In the genomic region with DNA sequence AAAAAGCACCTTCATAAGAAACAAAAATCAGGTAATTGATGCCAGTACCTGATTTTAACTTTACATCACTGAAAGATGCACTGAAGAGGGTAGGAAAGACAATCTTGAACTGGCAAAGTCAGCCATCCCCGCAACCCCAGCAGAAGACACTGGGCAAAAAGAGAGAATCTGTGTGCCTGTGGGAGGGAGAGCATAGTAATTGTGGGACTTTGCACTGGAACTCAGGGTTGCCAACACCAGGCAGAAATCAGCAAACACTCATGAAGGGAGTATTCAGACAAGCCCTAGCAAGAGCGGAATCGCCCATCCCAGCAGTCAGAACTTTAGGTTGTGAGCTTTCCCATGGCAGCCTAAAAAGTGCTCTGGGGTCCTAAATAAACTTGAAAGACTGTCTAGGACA, we compare ENCODE assay signal across 33 cellular contexts.
"Had no signal": no experiment of that assay in that cellular context is flagged by ENCODE, and none has a peak within 500 bp of the region (broad histone marks: within the 10 kb centered on the region; RNA-seq: fewer than 3 reads in every experiment).

No MANE protein-coding gene starts in this region.

- ATAC-seq: activated T-helper 17 cell treated with anti-CD3 and anti-CD28 coated beads, Interleukin-2, amount 50 U/mL, for 72 hours; esophagus mucosa; gastrocnemius medialis; T-helper 17 cell had no signal

- H3K27me3 Mint-ChIP-seq: activated CD4-positive, alpha-beta memory T cell treated with anti-CD3 and anti-CD28 coated beads, Interleukin-2, amount 10 ng/mL, durations not matched to agents 7 days and 5 days; activated CD4-positive, alpha-beta T cell treated with anti-CD3 and anti-CD28 coated beads, Interleukin-2, amount 10 ng/mL, durations not matched to agents 7 days and 5 days; activated naive CD8-positive, alpha-beta T cell; activated T-cell treated with anti-CD3 and anti-CD28 coated beads, Interleukin-2, amount 50 U/mL, for 24 hours; activated T-helper 17 cell treated with anti-CD3 and anti-CD28 coated beads, Interleukin-2, amount 50 U/mL, for 72 hours; T-helper 17 cell had no signal

- H3K27ac Mint-ChIP-seq: activated CD4-positive, alpha-beta memory T cell treated with anti-CD3 and anti-CD28 coated beads, Interleukin-2, amount 10 ng/mL, durations not matched to agents 7 days and 5 days; activated CD4-positive, alpha-beta T cell treated with anti-CD3 and anti-CD28 coated beads, Interleukin-2, amount 10 ng/mL, durations not matched to agents 7 days and 5 days; activated naive CD8-positive, alpha-beta T cell; activated T-cell treated with anti-CD3 and anti-CD28 coated beads, Interleukin-2, amount 50 U/mL, for 24 hours; activated T-helper 17 cell treated with anti-CD3 and anti-CD28 coated beads, Interleukin-2, amount 50 U/mL, for 72 hours; T-helper 17 cell; T-helper 2 cell treated with Interferon-gamma antibody and Interleukin-4, amounts not matched to agents 5 μg/mL and 100 μg/mL, for 36 hours had no signal

- H3K4me1 ChIP-seq: gastrocnemius medialis had no signal

- H3K36me3 ChIP-seq: brain microvascular endothelial cell, gastrocnemius medialis had no signal

- H3K9me3 ChIP-seq: gastrocnemius medialis had no signal

- H3K4me3 Mint-ChIP-seq: activated CD4-positive, alpha-beta memory T cell treated with anti-CD3 and anti-CD28 coated beads, Interleukin-2, amount 10 ng/mL, durations not matched to agents 7 days and 5 days; activated CD4-positive, alpha-beta T cell treated with anti-CD3 and anti-CD28 coated beads, Interleukin-2, amount 10 ng/mL, durations not matched to agents 7 days and 5 days; activated naive CD8-positive, alpha-beta T cell; activated T-cell treated with anti-CD3 and anti-CD28 coated beads, Interleukin-2, amount 50 U/mL, for 24 hours; activated T-helper 17 cell treated with anti-CD3 and anti-CD28 coated beads, Interleukin-2, amount 50 U/mL, for 72 hours; T-helper 17 cell; T-helper 2 cell treated with Interferon-gamma antibody and Interleukin-4, amounts not matched to agents 5 μg/mL and 100 μg/mL, for 36 hours had no signal

- H3K27me3 ChIP-seq: brain microvascular endothelial cell, gastrocnemius medialis had no signal

- DNase-seq: activated CD4-positive, alpha-beta memory T cell treated with anti-CD3 and anti-CD28 coated beads, Interleukin-2, amount 10 ng/mL, durations not matched to agents 7 days and 5 days; activated CD4-positive, alpha-beta T cell treated with anti-CD3 and anti-CD28 coated beads for 1 hour; activated CD4-positive, alpha-beta T cell treated with anti-CD3 and anti-CD28 coated beads for 4 hours; activated CD4-positive, alpha-beta T cell treated with anti-CD3 and anti-CD28 coated beads, Interleukin-2, amount 10 ng/mL, durations not matched to agents 7 days and 5 days; activated CD4-positive, alpha-beta T cell treated with anti-CD3 and anti-CD28 coated beads, Interleukin-2, amount 50 U/mL, for 4 hours; activated CD8-positive, alpha-beta memory T cell treated with anti-CD3 and anti-CD28 coated beads, Interleukin-2, amount 50 U/mL, for 48 hours; activated effector memory CD4-positive, alpha-beta T cell treated with Interleukin-2 at 50 U/mL for 16 hours; activated gamma-delta T cell treated with Interleukin-2 at 50 U/mL for 16 hours; activated naive CD4-positive, alpha-beta T cell treated with anti-CD3 and anti-CD28 coated beads, Interleukin-2, amount 50 U/mL, for 16 hours; activated naive CD4-positive, alpha-beta T cell treated with Interleukin-2 at 50 U/mL for 16 hours; activated T-cell treated with anti-CD3 and anti-CD28 coated beads for 4 hours; activated T-cell treated with anti-CD3 and anti-CD28 coated beads, Interleukin-2, amount 50 U/mL, for 24 hours; amniotic stem cell; anterior cingulate cortex; brain microvascular endothelial cell; caudate nucleus; cortex of kidney; dermis blood vessel endothelial cell; effector CD8-positive, alpha-beta T cell; foreskin fibroblast; gastrocnemius medialis; glutamatergic neuron; T-helper 1 cell; T-helper 17 cell; T1000 had no signal

- H3K9me3 Mint-ChIP-seq: activated CD4-positive, alpha-beta T cell treated with anti-CD3 and anti-CD28 coated beads, Interleukin-2, amount 10 ng/mL, durations not matched to agents 7 days and 5 days; activated T-cell treated with anti-CD3 and anti-CD28 coated beads, Interleukin-2, amount 50 U/mL, for 24 hours; T-helper 2 cell treated with Interferon-gamma antibody and Interleukin-4, amounts not matched to agents 5 μg/mL and 100 μg/mL, for 36 hours had no signal

- H3K4me1 Mint-ChIP-seq: activated CD4-positive, alpha-beta memory T cell treated with anti-CD3 and anti-CD28 coated beads, Interleukin-2, amount 10 ng/mL, durations not matched to agents 7 days and 5 days; activated CD4-positive, alpha-beta T cell treated with anti-CD3 and anti-CD28 coated beads, Interleukin-2, amount 10 ng/mL, durations not matched to agents 7 days and 5 days; activated T-helper 17 cell treated with anti-CD3 and anti-CD28 coated beads, Interleukin-2, amount 50 U/mL, for 72 hours; T-helper 17 cell had no signal

- H3K4me3 ChIP-seq: gastrocnemius medialis had no signal

- FAIRE-seq: astrocyte, colon, endometrium, endothelial cell of umbilical vein had no signal

- H3K27ac ChIP-seq: brain microvascular endothelial cell, gastrocnemius medialis had no signal
